In the genomic region with DNA sequence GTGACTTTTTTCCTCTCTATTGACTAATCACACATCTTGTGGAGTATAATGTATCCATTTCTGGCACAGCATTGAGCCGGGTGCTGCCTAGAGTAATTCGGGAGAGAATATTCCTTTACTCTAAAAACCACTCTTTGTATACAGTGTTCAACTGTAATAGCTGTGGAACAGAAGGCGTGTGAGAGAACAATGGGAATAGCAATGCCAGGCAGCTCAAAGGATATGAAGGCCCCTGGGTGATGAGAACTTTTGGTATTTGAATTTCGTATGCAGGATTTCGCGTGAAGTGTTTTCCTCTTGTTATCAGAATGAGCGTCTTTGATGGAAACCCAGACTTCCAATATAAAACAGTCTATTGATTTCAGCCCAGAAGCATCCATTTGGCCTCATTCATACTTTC, we compare ENCODE assay signal across 13 cellular contexts.
DNase-seq lines count a peak whose midpoint lies in the region; ATAC-seq, FAIRE-seq and TF ChIP-seq lines count a peak whose summit lies in the region.
"Had no signal": no experiment of that assay in that cellular context is flagged by ENCODE, and none has a peak within 500 bp of the region (broad histone marks: within the 10 kb centered on the region; RNA-seq: fewer than 3 reads in every experiment).

No MANE protein-coding gene starts in this region.

- H3K9me3 ChIP-seq in endothelial cell of umbilical vein (replicated peaks; ENCODE audit: control insufficient read depth, insufficient read depth, low read length) = no peaks in the 10 kb centered on the region
- H3K9me3 ChIP-seq: A549 had no signal

- no peak overlapping the region for H3K27ac ChIP-seq in endothelial cell of umbilical vein (ENCODE audit: insufficient read depth, low read depth, low read length)
- H3K27ac ChIP-seq: HL-60 had no signal

- no peak overlapping the region for H2AFZ ChIP-seq in endothelial cell of umbilical vein (ENCODE audit: low read depth, low read length)
- H2AFZ ChIP-seq: GM23338 had no signal

- H3K4me1 Mint-ChIP-seq in neural crest cell (peaks cover 75% of the 10 kb centered on the region), CD14-positive monocyte (peaks cover 34% of the 10 kb centered on the region)
- H3K4me1 Mint-ChIP-seq: CD8-positive, alpha-beta memory T cell had no signal

- H3K36me3 ChIP-seq in endothelial cell of umbilical vein (ENCODE audit: control insufficient read depth in 2 of 2, extremely low read depth in 1 of 2, insufficient read depth in 2 of 2, low read length in 2 of 2) = peaks cover 0 to 5% of the 10 kb centered on the region in 2 experiments

- no peak for FAIRE-seq in endothelial cell of umbilical vein (lab: Jason Lieb, UNC)
- FAIRE-seq: A549 had no signal

- intact Hi-C loops in endothelial cell of umbilical vein (cut with micrococcal nuclease) = no loop called here
- intact Hi-C loops in CD14-positive monocyte (cut with micrococcal nuclease) = no loop called here

- no peaks in the 10 kb centered on the region for H4K20me1 ChIP-seq in endothelial cell of umbilical vein (replicated peaks; ENCODE audit: control insufficient read depth, extremely low read depth, insufficient read depth, low read length)

- H3K9me1 ChIP-seq in endothelial cell of umbilical vein (replicated peaks; ENCODE audit: control insufficient read depth, extremely low read depth, insufficient read depth, low read length) = no peaks in the 10 kb centered on the region

- POLR2A ChIA-PET in endothelial cell of umbilical vein (lab: Charles Lee) = no interaction called here

- peak overlapping the region; percentile 4 for H3K4me3 Mint-ChIP-seq in neural crest cell
- no peak overlapping the region for H3K4me3 Mint-ChIP-seq in CD14-positive monocyte
- H3K4me3 Mint-ChIP-seq: CD8-positive, alpha-beta memory T cell; GM23338 had no signal

- CTCF ChIA-PET in endothelial cell of umbilical vein (lab: Charles Lee) = interaction anchor here (1.1 to 1.7 kb wide), 4 partner anchors 19 to 219 kb away, joined by 5 read pairs; no protein-coding TSS in a partner anchor

- H3K36me3 Mint-ChIP-seq in neural crest cell (ENCODE audit: low read depth) (no peaks in the 10 kb centered on the region), CD14-positive monocyte (no peaks in the 10 kb centered on the region)
- H3K36me3 Mint-ChIP-seq: CD8-positive, alpha-beta memory T cell had no signal

- H3K9me3 Mint-ChIP-seq in neural crest cell (no peaks in the 10 kb centered on the region), CD14-positive monocyte (no peaks in the 10 kb centered on the region)
- H3K9me3 Mint-ChIP-seq: CD8-positive, alpha-beta memory T cell; GM23338 had no signal

- peak overlapping the region; percentile 21 for H3K27ac Mint-ChIP-seq in neural crest cell (ENCODE audit: unreplicated experiment)
- H3K27ac Mint-ChIP-seq in CD14-positive monocyte = no peak overlapping the region
- H3K27ac Mint-ChIP-seq: CD8-positive, alpha-beta memory T cell; GM23338 had no signal

- TF ChIP-seq POLR2A in endothelial cell of umbilical vein (IDR thresholded peaks at IDR 0.05; ENCODE audit: low read depth, low read length) = no peak

- ATAC-seq in GM21717 (IDR thresholded peaks at IDR 0.05; ENCODE audit: unreplicated experiment) = no peak
- ATAC-seq: A549, GM23338 had no signal

- H3K4me3 ChIP-seq in endothelial cell of umbilical vein (replicated peaks in 1 of 3; ENCODE audit: insufficient read depth in 1 of 3, low read depth in 1 of 3, low read length in 3 of 3) = no peak overlapping the region
- H3K4me3 ChIP-seq: A549, GM23338 had no signal

- dilution Hi-C loops in endothelial cell of umbilical vein (cut with MboI; ENCODE audit: extremely low pct_ligation_motif_present, low sequenced_read_pairs) = no loop called here

- H3K79me2 ChIP-seq in endothelial cell of umbilical vein (ENCODE audit: control insufficient read depth, insufficient read depth, low read length) = no peaks in the 10 kb centered on the region

- H3K4me2 ChIP-seq in endothelial cell of umbilical vein (ENCODE audit: insufficient read depth, low read length) = no peak overlapping the region
- H3K4me2 ChIP-seq: A549, GM23338 had no signal

- peak; percentile 24 for DNase-seq in NCI-H69 (lab: John Stamatoyannopoulos, UW)
- DNase-seq in endothelial cell of umbilical vein (ENCODE audit: low read depth, low spot score) = peak; percentile 31
- no peak for DNase-seq in neural crest cell (ENCODE audit: low read depth, low spot score)
- no peak for DNase-seq in iPS-NIHi11 (ENCODE audit: low spot score)
- no peak for DNase-seq in CD14-positive monocyte (ENCODE audit: low spot score)
- DNase-seq: CD8-positive, alpha-beta memory T cell; DMS53; GF-D8; H7 had no signal

- TF ChIP-seq CTCF in endothelial cell of umbilical vein (IDR thresholded peaks at IDR 0.05; ENCODE audit: extremely low read depth in 1 of 2, insufficient read depth in 1 of 2, low read depth in 1 of 2, low read length in 2 of 2) = no peak
- no peak for TF ChIP-seq CTCF in neural crest cell (conservative IDR thresholded peaks at IDR 0.05)
- no peak for TF ChIP-seq CTCF in CD14-positive monocyte (IDR thresholded peaks at IDR 0.05)

- no peak overlapping the region for H3K9ac ChIP-seq in endothelial cell of umbilical vein (replicated peaks; ENCODE audit: extremely low read depth, insufficient read depth, low read length)

- H3K27me3 ChIP-seq in endothelial cell of umbilical vein (ENCODE audit: control insufficient read depth in 2 of 2, insufficient read depth in 2 of 2, low read length in 2 of 2) = no peaks in the 10 kb centered on the region

- H3K27me3 Mint-ChIP-seq in neural crest cell (ENCODE audit: low read depth) (no peaks in the 10 kb centered on the region), CD14-positive monocyte (ENCODE audit: low read depth in 3 of 3) (peaks cover 0 to 4% (median 3%) of the 10 kb centered on the region in 3 donors)

- H3K4me1 ChIP-seq in endothelial cell of umbilical vein (ENCODE audit: control insufficient read depth, extremely low read depth, insufficient read depth, low read length) = peaks cover 7% of the 10 kb centered on the region

- no TSS peak for BruUV-seq in endothelial cell of umbilical vein (replicated peaks; lab: Mats Ljungman, UMichigan)

TF ChIP-seq in endothelial cell of umbilical vein, 7 proteins besides CTCF, POLR2A, EP300 and RAD21:
- TF ChIP-seq POLR2AphosphoS5 (IDR thresholded peaks at IDR 0.05; ENCODE audit: insufficient read depth, low read depth, low read length) (no peak), MYC (IDR thresholded peaks at IDR 0.05; ENCODE audit: low read depth, low read length) (no peak), EZH2 (IDR thresholded peaks at IDR 0.05; ENCODE audit: borderline replicate concordance, low read depth, low read length, severe bottlenecking) (no peak), GATA2 (IDR thresholded peaks at IDR 0.05; ENCODE audit: insufficient read depth, insufficient read length, low read depth, low read length) (no peak), JUN (IDR thresholded peaks at IDR 0.05; ENCODE audit: borderline replicate concordance, insufficient read depth, insufficient read length, low read depth) (no peak), FOS (IDR thresholded peaks at IDR 0.05; ENCODE audit: borderline replicate concordance, insufficient read depth, low read length) (no peak)
- TF ChIP-seq, protein P1, sequence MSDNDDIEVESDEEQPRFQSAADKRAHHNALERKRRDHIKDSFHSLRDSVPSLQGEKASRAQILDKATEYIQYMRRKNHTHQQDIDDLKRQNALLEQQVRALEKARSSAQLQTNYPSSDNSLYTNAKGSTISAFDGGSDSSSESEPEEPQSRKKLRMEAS (IDR thresholded peaks at IDR 0.05; ENCODE audit: insufficient read depth, insufficient read length) = no peak

Comparison
In these comparisons a context has a peak if more than half of its experiments do, and no peak if none do; other contexts are left out.
1. DNase-seq: peak in NCI-H69 (single experiment) and endothelial cell of umbilical vein (single experiment); none in neural crest cell (single experiment), iPS-NIHi11 (single experiment) and CD14-positive monocyte (single experiment).